12 cellular contexts compared by ENCODE assay signal in the genomic region with DNA sequence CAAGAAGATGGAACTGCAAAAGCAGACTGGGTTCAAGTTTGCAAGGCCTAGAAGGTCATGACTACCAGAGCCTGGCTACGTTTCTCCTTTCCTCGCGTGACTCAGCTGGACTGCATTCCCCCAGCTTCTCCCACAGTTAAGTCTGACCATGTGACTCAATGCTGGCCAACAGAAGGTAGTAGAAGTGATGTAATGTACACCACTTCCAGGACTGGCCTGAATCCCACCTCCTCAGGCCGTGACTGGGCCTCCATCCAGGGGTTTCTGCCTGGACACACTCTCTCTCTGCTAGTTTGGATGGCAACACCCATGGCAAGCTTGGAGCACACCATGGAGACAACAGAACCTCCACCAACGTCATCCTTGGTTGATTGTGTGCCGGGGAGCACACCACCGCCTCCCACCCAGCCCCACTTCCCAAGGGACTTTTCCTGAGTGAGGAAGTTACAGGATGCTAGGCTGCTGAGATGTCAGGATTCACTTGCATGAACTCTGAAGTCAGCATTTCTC.
DNase-seq lines count a peak whose midpoint lies in the region; ATAC-seq and TF ChIP-seq lines count a peak whose summit lies in the region.
"Had no signal": no experiment of that assay in that cellular context is flagged by ENCODE, and none has a peak within 500 bp of the region (broad histone marks: within the 10 kb centered on the region; RNA-seq: fewer than 3 reads in every experiment).

No MANE protein-coding gene starts in this region.

- DNase-seq in Caco-2 (no peak), astrocyte of the spinal cord (ENCODE audit: low read depth, low spot score) (peak; percentile 79), left ventricle myocardium superior (peak; percentile 77), sciatic nerve (ENCODE audit: low spot score) (peak; percentile 66), DMS153 (lab: John Stamatoyannopoulos, UW) (no peak), ACHN (no peak)
- DNase-seq: NCI-H1092 treated with DMSO at 0.1 percent for 48 hours, stomach had no signal

- no peaks in the 10 kb centered on the region for H3K9me3 Mint-ChIP-seq in Caco-2 (ENCODE audit: unreplicated experiment)
- H3K9me3 Mint-ChIP-seq: activated T-helper 2 cell treated with anti-CD3 and anti-CD28 coated beads, Interferon-gamma antibody, Interleukin-2, Interleukin-4, amounts not matched to agents 10 μg/mL and 5 μg/mL and 100 μg/mL, durations not matched to agents 14 hours and 24 hours and 36 hours; memory B cell had no signal

- POLR2A ChIA-PET in Caco-2 (lab: Charles Lee) = no interaction called here

- BruUV-seq in Caco-2 (replicated peaks; lab: Mats Ljungman, UMichigan) = no TSS peak

- TF ChIP-seq CTCF in Caco-2 (IDR thresholded peaks at IDR 0.05; ENCODE audit: insufficient read depth in 1 of 2, low read depth in 1 of 2, low read length in 1 of 2, severe bottlenecking in 1 of 2, unreplicated experiment in 1 of 2) (no peak), astrocyte of the spinal cord (IDR thresholded peaks at IDR 0.05; ENCODE audit: low read depth, low read length) (no peak)

- in situ Hi-C loops in astrocyte of the spinal cord (cut with HindIII; ENCODE audit: low sequenced_read_pairs) = no loop called here
- in situ Hi-C loops in ACHN (cut with HindIII; ENCODE audit: low pct_ligation_motif_present, low pct_unique_long_range_greater_than_20kb, low sequenced_read_pairs) = no loop called here

- H3K27ac Mint-ChIP-seq in Caco-2 (ENCODE audit: unreplicated experiment) = peak overlapping the region; percentile 56
- H3K27ac Mint-ChIP-seq: activated T-helper 2 cell treated with anti-CD3 and anti-CD28 coated beads, Interferon-gamma antibody, Interleukin-2, Interleukin-4, amounts not matched to agents 10 μg/mL and 5 μg/mL and 100 μg/mL, durations not matched to agents 14 hours and 24 hours and 36 hours; memory B cell had no signal

- H3K4me3 ChIP-seq in Caco-2 (ENCODE audit: low read depth, low read length) = no peak overlapping the region
- no peak overlapping the region for H3K4me3 ChIP-seq in astrocyte of the spinal cord (ENCODE audit: low read depth, low read length)
- H3K4me3 ChIP-seq: stomach had no signal

- H3K36me3 ChIP-seq in Caco-2 (ENCODE audit: control insufficient read depth, insufficient read depth, low read length) = no peaks in the 10 kb centered on the region
- H3K36me3 ChIP-seq: stomach had no signal

- H3K4me1 Mint-ChIP-seq in Caco-2 (ENCODE audit: low read depth, unreplicated experiment) = no peaks in the 10 kb centered on the region
- H3K4me1 Mint-ChIP-seq: memory B cell had no signal

- CTCF ChIA-PET in Caco-2 (lab: Charles Lee) = no interaction called here

- no peaks in the 10 kb centered on the region for H3K4me1 ChIP-seq in Caco-2

- no peaks in the 10 kb centered on the region for H3K36me3 Mint-ChIP-seq in Caco-2 (ENCODE audit: insufficient read depth, unreplicated experiment)
- H3K36me3 Mint-ChIP-seq: memory B cell had no signal

- H3K27me3 Mint-ChIP-seq in Caco-2 (ENCODE audit: insufficient read depth, unreplicated experiment) = no peaks in the 10 kb centered on the region

- H3K4me3 Mint-ChIP-seq in Caco-2 (ENCODE audit: unreplicated experiment) = no peak overlapping the region
- H3K4me3 Mint-ChIP-seq: memory B cell had no signal

- intact Hi-C loops in Caco-2 (cut with micrococcal nuclease; ENCODE audit: unreplicated experiment) = no loop called here
- intact Hi-C loops in left ventricle myocardium superior (cut with micrococcal nuclease) = no loop called here
- intact Hi-C loops in sciatic nerve (cut with DNase I) = no loop called here

- H3K27me3 ChIP-seq in Caco-2 (replicated peaks; ENCODE audit: control insufficient read depth, insufficient read depth, low read length) = no peaks in the 10 kb centered on the region
- H3K27me3 ChIP-seq: stomach had no signal

- no peaks in the 10 kb centered on the region for H3K9me3 ChIP-seq in Caco-2
- H3K9me3 ChIP-seq: stomach had no signal

- ATAC-seq in left ventricle myocardium superior (peak; percentile 94), sciatic nerve (peak; percentile 95), HG02759 (IDR thresholded peaks at IDR 0.05; ENCODE audit: unreplicated experiment) (no peak), GM19351 (IDR thresholded peaks at IDR 0.05; ENCODE audit: unreplicated experiment) (no peak)

Comparison
In these comparisons a context has a peak if more than half of its experiments do, and no peak if none do; other contexts are left out.
1. DNase-seq: peak in astrocyte of the spinal cord (single experiment), left ventricle myocardium superior (single experiment) and sciatic nerve (single experiment); none in Caco-2 (0 of 2), DMS153 (single experiment) and ACHN (single experiment).
2. ATAC-seq: peak in left ventricle myocardium superior (single experiment) and sciatic nerve (single experiment); none in HG02759 (single experiment) and GM19351 (single experiment).